Comparison of ENCODE assay signal across 8 cellular contexts in the genomic region with DNA sequence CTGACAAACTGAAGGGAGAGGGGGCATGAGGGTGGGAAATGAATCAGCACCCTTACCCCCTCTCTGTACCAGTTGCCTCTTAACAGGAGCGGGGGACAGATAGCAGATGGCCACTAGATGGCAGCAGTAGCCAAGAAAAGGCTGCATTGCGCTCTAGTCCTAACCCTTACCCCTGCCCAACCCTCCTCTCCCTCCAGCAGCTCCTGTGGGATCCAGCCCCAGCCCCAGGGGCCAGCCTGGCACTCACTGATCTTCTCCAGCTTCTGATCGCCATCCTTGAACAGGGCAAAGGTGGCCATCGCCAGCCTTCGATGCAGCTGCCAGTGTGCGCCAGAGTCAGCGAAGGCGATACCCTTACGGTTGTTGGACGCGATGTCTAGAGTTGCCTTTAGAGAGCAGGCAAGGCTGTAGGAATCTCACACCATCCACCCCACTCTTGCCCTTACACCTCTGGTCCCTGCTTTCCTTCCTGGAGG. TPM values are rescaled to one million over a fixed set of nuclear protein-coding genes. Genes with fewer than 3 reads are reported as not detected.
A peak's percentile ranks its signal among the peaks of the same experiment; 100 is the strongest.
DNase-seq lines count a peak whose midpoint lies in the region; ATAC-seq and TF ChIP-seq lines count a peak whose summit lies in the region.

No MANE protein-coding gene starts in this region.

- no peak overlapping the region for H3K27ac ChIP-seq in KMS-11
- H3K27ac ChIP-seq in PC-9: no peak overlapping the region

- H3K27me3 Mint-ChIP-seq in natural killer cell treated with Interleukin-12 subunit alpha and Interleukin-12 subunit beta and Interleukin-15 and Interleukin-18, amount 100 ng/mL, for 72 hours: peaks cover 7 to 12% of the 10 kb centered on the region in 2 donors

- H3K9ac ChIP-seq in KMS-11: no peak overlapping the region

- H3K36me3 ChIP-seq in KMS-11 (ENCODE audit: insufficient read depth) (no peaks in the 10 kb centered on the region), PC-9 (ENCODE audit: low read depth) (no peaks in the 10 kb centered on the region)

- ATAC-seq in natural killer cell treated with Interleukin-12 subunit alpha and Interleukin-12 subunit beta and Interleukin-15 and Interleukin-18, amount 100 ng/mL, for 72 hours: peak; percentile 89 to 91
- no peak for ATAC-seq in HG02973 (IDR thresholded peaks at IDR 0.05; ENCODE audit: unreplicated experiment)

- TF ChIP-seq CTCF in GM12865 (IDR thresholded peaks at IDR 0.05; ENCODE audit: insufficient read depth, low read depth, low read length, missing control alignments) (peak; percentile 86), KMS-11 (conservative IDR thresholded peaks at IDR 0.05; ENCODE audit: low read depth, low read length) (peak; percentile 85), PC-9 (conservative IDR thresholded peaks at IDR 0.05) (peak; percentile 80)

- H3K36me3 Mint-ChIP-seq in natural killer cell treated with Interleukin-12 subunit alpha and Interleukin-12 subunit beta and Interleukin-15 and Interleukin-18, amount 100 ng/mL, for 72 hours: no peaks in the 10 kb centered on the region

- H3K27ac Mint-ChIP-seq in natural killer cell treated with Interleukin-12 subunit alpha and Interleukin-12 subunit beta and Interleukin-15 and Interleukin-18, amount 100 ng/mL, for 72 hours: no peak overlapping the region

- BruUV-seq in PC-9 (replicated peaks; lab: Mats Ljungman, UMichigan): no TSS peak

- intact Hi-C loops in PC-9 (cut with micrococcal nuclease; ENCODE audit: unreplicated experiment): loop anchor here (2.0 to 10.0 kb wide), 4 partner anchors 66 to 497 kb away; no protein-coding TSS in a partner anchor

- H3K9me3 ChIP-seq in PC-9 (ENCODE audit: insufficient read depth, low read depth): no peaks in the 10 kb centered on the region

- H3K4me3 Mint-ChIP-seq in natural killer cell treated with Interleukin-12 subunit alpha and Interleukin-12 subunit beta and Interleukin-15 and Interleukin-18, amount 100 ng/mL, for 72 hours: no peak overlapping the region

- POLR2A ChIA-PET in PC-9 (lab: Charles Lee; ENCODE audit: unreplicated experiment): no interaction called here

- peak; percentile 81 for DNase-seq in GM12865 (ENCODE audit: low read depth)
- DNase-seq in PC-9: peak; percentile 38 to 58
- peak; percentile 72 for DNase-seq in activated T-cell treated with anti-CD3 and anti-CD28 coated beads, Interleukin-2, amount 50 U/mL, for 1 hour
- peak; percentile 52 for DNase-seq in fibroblast of gingiva (ENCODE audit: low read depth)
- DNase-seq in natural killer cell treated with Interleukin-12 subunit alpha and Interleukin-12 subunit beta and Interleukin-15 and Interleukin-18, amount 100 ng/mL, for 72 hours (ENCODE audit: low spot score): peak; percentile 73
- peak; percentile 58 for DNase-seq in stimulated activated naive CD4-positive, alpha-beta T cell treated with Interleukin-2 at 50 U/mL for 16 hours (lab: John Stamatoyannopoulos, UW)

- H3K4me1 ChIP-seq in KMS-11 (ENCODE audit: low read depth, poor library complexity, severe bottlenecking) (no peaks in the 10 kb centered on the region), PC-9 (replicated peaks; ENCODE audit: insufficient read depth) (no peaks in the 10 kb centered on the region)

- H3K4me3 ChIP-seq in GM12865 (ENCODE audit: low read depth, low read length) (no peak overlapping the region), KMS-11 (IDR thresholded peaks at IDR 0.05; ENCODE audit: insufficient read depth, low read depth, low read length) (no peak overlapping the region), PC-9 (no peak overlapping the region)

- CTCF ChIA-PET in PC-9 (lab: Charles Lee): interaction anchor here (0.5 kb wide), 1 partner anchor 121 kb away, joined by 3 read pairs; a partner anchor contains a TSS

- H4K20me1 ChIP-seq in KMS-11 (ENCODE audit: insufficient read depth) (no peaks in the 10 kb centered on the region), PC-9 (ENCODE audit: insufficient read depth) (no peaks in the 10 kb centered on the region)

- H2AFZ ChIP-seq in KMS-11 (ENCODE audit: low read depth) (no peak overlapping the region), PC-9 (no peak overlapping the region)

- no peaks in the 10 kb centered on the region for H3K9me2 ChIP-seq in PC-9 (ENCODE audit: insufficient read depth)

- H3K9me3 Mint-ChIP-seq in natural killer cell treated with Interleukin-12 subunit alpha and Interleukin-12 subunit beta and Interleukin-15 and Interleukin-18, amount 100 ng/mL, for 72 hours: no peaks in the 10 kb centered on the region

- peaks cover 6 to 7% of the 10 kb centered on the region in 2 donors for H3K4me1 Mint-ChIP-seq in natural killer cell treated with Interleukin-12 subunit alpha and Interleukin-12 subunit beta and Interleukin-15 and Interleukin-18, amount 100 ng/mL, for 72 hours (ENCODE audit: low read depth in 2 of 2)

- no peaks in the 10 kb centered on the region for H3F3A ChIP-seq in PC-9 (ENCODE audit: insufficient read depth, low read depth)

- H3K27me3 ChIP-seq in KMS-11 (ENCODE audit: insufficient read depth, low read depth): no peaks in the 10 kb centered on the region
- no peaks in the 10 kb centered on the region for H3K27me3 ChIP-seq in PC-9 (ENCODE audit: insufficient read depth, low read depth)

- H3K79me2 ChIP-seq in KMS-11 (ENCODE audit: insufficient read depth, low read depth): no peaks in the 10 kb centered on the region
- no peaks in the 10 kb centered on the region for H3K79me2 ChIP-seq in PC-9 (ENCODE audit: low read depth)

- H3K4me2 ChIP-seq in KMS-11 (no peak overlapping the region), PC-9 (no peak overlapping the region)

RNA-seq across cellular contexts. Expression of a gene that starts 2.2 kb away (rescaled TPM):
- not detected in 2 replicates for total RNA-seq in PC-9 (2021)
- not detected for total RNA-seq in natural killer cell treated with Interleukin-12 subunit alpha and Interleukin-12 subunit beta and Interleukin-15 and Interleukin-18, amount 100 ng/mL, for 72 hours

RNA-seq across cellular contexts. Expression of a gene that starts 19.0 kb away (rescaled TPM):
- 8.2 and 9.4 TPM in 2 replicates for total RNA-seq in PC-9 (2021)
- total RNA-seq in natural killer cell treated with Interleukin-12 subunit alpha and Interleukin-12 subunit beta and Interleukin-15 and Interleukin-18, amount 100 ng/mL, for 72 hours: 1 to 10 TPM; 6.5 to 9.0 TPM

RNA-seq across cellular contexts. Expression of a gene that starts 34.2 kb away (rescaled TPM):
- 0.22 TPM in 1 of 2 replicates, not detected in the other for total RNA-seq in PC-9 (2021)
- total RNA-seq in natural killer cell treated with Interleukin-12 subunit alpha and Interleukin-12 subunit beta and Interleukin-15 and Interleukin-18, amount 100 ng/mL, for 72 hours: under 1 TPM in 1 of 2 donors, not detected in 1; 0.43 TPM
